9 cellular contexts compared by ENCODE assay signal in the genomic region with DNA sequence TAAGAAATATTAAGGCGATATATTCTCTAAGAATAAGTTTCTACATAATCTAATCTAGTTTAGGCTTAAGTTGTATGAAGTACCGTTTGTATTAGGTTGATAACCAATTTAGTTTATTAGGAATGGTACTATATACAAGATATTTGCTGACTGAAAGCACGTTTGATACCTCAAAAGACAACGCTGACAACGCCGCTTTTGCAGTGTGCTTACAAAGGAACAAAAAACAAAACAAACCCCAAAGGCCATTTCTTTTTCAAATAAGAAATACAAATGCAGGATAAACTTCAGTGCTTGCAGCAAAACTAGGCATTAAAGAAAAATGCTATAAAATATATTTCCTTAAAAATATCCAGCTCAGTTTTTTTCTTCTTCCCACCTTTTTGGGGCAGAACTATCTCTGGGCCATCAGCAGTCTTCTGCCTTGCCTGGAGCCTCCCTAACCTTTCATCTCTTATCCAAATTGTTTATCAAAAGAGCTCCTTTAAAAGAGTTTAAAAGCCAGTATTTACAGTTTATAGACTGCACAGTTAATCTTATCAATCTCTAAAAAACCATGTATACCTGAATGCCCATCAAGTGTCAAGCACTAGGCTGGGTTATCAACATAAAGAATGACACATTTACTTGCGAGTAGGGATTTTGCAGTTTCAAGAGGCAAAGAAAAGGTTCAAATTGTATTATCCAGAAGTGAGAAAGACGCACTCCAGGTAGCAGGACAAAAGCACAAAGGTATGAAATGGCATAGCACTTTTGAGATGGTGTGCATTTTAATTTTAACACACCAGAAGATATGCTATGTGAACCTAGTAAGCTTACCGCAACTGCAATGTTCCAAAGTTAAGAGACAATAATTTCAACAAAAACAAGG. TPM values are rescaled to one million over a fixed set of nuclear protein-coding genes. Genes with fewer than 3 reads are reported as not detected.
DNase-seq lines count a peak whose midpoint lies in the region; ATAC-seq and TF ChIP-seq lines count a peak whose summit lies in the region.
"Had no signal": no experiment of that assay in that cellular context is flagged by ENCODE, and none has a peak within 500 bp of the region (broad histone marks: within the 10 kb centered on the region; RNA-seq: fewer than 3 reads in every experiment).

No MANE protein-coding gene starts in this region.

- H3K4me3 Mint-ChIP-seq in CD8-positive, alpha-beta T cell, result peak overlapping the region; percentile 99
- peak overlapping the region; percentile 98 for H3K4me3 Mint-ChIP-seq in osteocyte (ENCODE audit: unreplicated experiment)

- no peaks in the 10 kb centered on the region for H3K9me2 ChIP-seq in PC-9 (ENCODE audit: insufficient read depth)

- peaks cover 45% of the 10 kb centered on the region for H3K4me1 ChIP-seq in CD8-positive, alpha-beta T cell (ENCODE audit: insufficient read depth, low read length)
- peaks cover 54% of the 10 kb centered on the region for H3K4me1 ChIP-seq in PC-9 (replicated peaks; ENCODE audit: insufficient read depth)

- H3K27me3 ChIP-seq in CD8-positive, alpha-beta T cell (ENCODE audit: insufficient read depth, low read length), result no peaks in the 10 kb centered on the region
- H3K27me3 ChIP-seq in PC-9 (ENCODE audit: insufficient read depth, low read depth), result no peaks in the 10 kb centered on the region

- intact Hi-C loops in CD8-positive, alpha-beta T cell (cut with DNase I, micrococcal nuclease), result loop anchor here (5.0 to 10.0 kb wide), 3 partner anchors 805 to 1277 kb away; partner anchors contain the start of genes ORC5 (in 1 of the 2) and SYPL1 (in 1 of the 2)
- intact Hi-C loops in PC-9 (cut with micrococcal nuclease; ENCODE audit: unreplicated experiment), result loop anchor here (5.0 to 10.0 kb wide), 2 partner anchors 37 to 1765 kb away; no protein-coding TSS in a partner anchor

- peak overlapping the region; percentile 100 for H3K27ac Mint-ChIP-seq in CD8-positive, alpha-beta T cell
- peak overlapping the region; percentile 100 for H3K27ac Mint-ChIP-seq in osteocyte (ENCODE audit: unreplicated experiment)

- peaks cover 10% of the 10 kb centered on the region; the same call in 1 of the 2 replicates for H3F3A ChIP-seq in PC-9 (ENCODE audit: insufficient read depth, low read depth)

- H3K4me2 ChIP-seq in PC-9, result peak overlapping the region; percentile 96

- POLR2A ChIA-PET in CD8-positive, alpha-beta T cell (lab: Charles Lee), result interaction anchor here (0.6 to 10.2 kb wide), 8 partner anchors 8 to 72 kb away, joined by 3 to 194 read pairs (median 4); no protein-coding TSS in a partner anchor
- POLR2A ChIA-PET in PC-9 (lab: Charles Lee; ENCODE audit: unreplicated experiment), result interaction anchor here (0.5 to 0.9 kb wide), 3 partner anchors 9 to 30 kb away, joined by 3 to 6 read pairs (median 3); no protein-coding TSS in a partner anchor

- no peaks in the 10 kb centered on the region for H3K9me3 Mint-ChIP-seq in CD8-positive, alpha-beta T cell
- H3K9me3 Mint-ChIP-seq in osteocyte (ENCODE audit: unreplicated experiment), result no peaks in the 10 kb centered on the region

- peaks cover 53% of the 10 kb centered on the region for H3K4me1 Mint-ChIP-seq in CD8-positive, alpha-beta T cell (ENCODE audit: low read depth)
- H3K4me1 Mint-ChIP-seq in osteocyte (ENCODE audit: unreplicated experiment), result peaks cover 45% of the 10 kb centered on the region

- no peak overlapping the region for H2AFZ ChIP-seq in PC-9

- no peak for DNase-seq in CD8-positive, alpha-beta T cell
- DNase-seq in PC-9 (no peak), epithelial cell of prostate (ENCODE audit: low read depth, low spot score) (no peak), osteocyte (ENCODE audit: extremely low spot score, unreplicated experiment) (no peak), NCI-H187 (lab: John Stamatoyannopoulos, UW) (no peak), NCI-H1105 (lab: John Stamatoyannopoulos, UW) (no peak), H4 (ENCODE audit: low spot score) (no peak)
- DNase-seq: occipital lobe had no signal

- ATAC-seq in CD8-positive, alpha-beta T cell, result no peak
- no peak for ATAC-seq in HG03520 (IDR thresholded peaks at IDR 0.05; ENCODE audit: unreplicated experiment)

- no peaks in the 10 kb centered on the region for H3K9me3 ChIP-seq in CD8-positive, alpha-beta T cell (ENCODE audit: low read length)
- no peaks in the 10 kb centered on the region for H3K9me3 ChIP-seq in PC-9 (ENCODE audit: insufficient read depth, low read depth)

- H3K79me2 ChIP-seq in PC-9 (ENCODE audit: low read depth), result peaks cover 95% of the 10 kb centered on the region

- peak overlapping the region; percentile 19 for H3K27ac ChIP-seq in CD8-positive, alpha-beta T cell (ENCODE audit: low read depth, low read length)
- no peak overlapping the region for H3K27ac ChIP-seq in PC-9
- peak overlapping the region; percentile 99 for H3K27ac ChIP-seq in epithelial cell of prostate

- TF ChIP-seq CTCF in CD8-positive, alpha-beta T cell (IDR thresholded peaks at IDR 0.05), result no peak
- TF ChIP-seq CTCF in PC-9 (conservative IDR thresholded peaks at IDR 0.05) (no peak), osteocyte (IDR thresholded peaks at IDR 0.05) (no peak)

- H3K36me3 Mint-ChIP-seq in CD8-positive, alpha-beta T cell, result peaks cover 67% of the 10 kb centered on the region
- H3K36me3 Mint-ChIP-seq in osteocyte (ENCODE audit: unreplicated experiment), result peaks cover 13% of the 10 kb centered on the region

- peaks cover 73% of the 10 kb centered on the region for H4K20me1 ChIP-seq in PC-9 (ENCODE audit: insufficient read depth)

- peak overlapping the region; percentile 99 for H3K4me3 ChIP-seq in CD8-positive, alpha-beta T cell (ENCODE audit: low read depth, low read length)
- peak overlapping the region; percentile 95; the same call in 1 of the 2 replicates for H3K4me3 ChIP-seq in PC-9

- H3K36me3 ChIP-seq in CD8-positive, alpha-beta T cell (ENCODE audit: insufficient read depth, low read length), result no peaks in the 10 kb centered on the region
- H3K36me3 ChIP-seq in PC-9 (ENCODE audit: low read depth), result peaks cover 11% of the 10 kb centered on the region; the same call in 1 of the 2 replicates

- no peaks in the 10 kb centered on the region for H3K27me3 Mint-ChIP-seq in CD8-positive, alpha-beta T cell (ENCODE audit: low read depth)
- no peaks in the 10 kb centered on the region for H3K27me3 Mint-ChIP-seq in osteocyte (ENCODE audit: unreplicated experiment)

- CTCF ChIA-PET in CD8-positive, alpha-beta T cell (lab: Charles Lee), result interaction anchor here (0.8 to 9.8 kb wide), 5 partner anchors 8 to 109 kb away, joined by 3 to 97 read pairs (median 4); no protein-coding TSS in a partner anchor
- CTCF ChIA-PET in PC-9 (lab: Charles Lee), result interaction anchor here (0.6 kb wide), 2 partner anchors 25 to 37 kb away, joined by 3 to 7 read pairs; no protein-coding TSS in a partner anchor

- no TSS peak for BruUV-seq in PC-9 (replicated peaks; lab: Mats Ljungman, UMichigan)

RNA-seq across cellular contexts. Expression of gene KMT2E, which starts 4.1 kb away (rescaled TPM):
- 100 to 1,000 TPM; 320 TPM for total RNA-seq in CD8-positive, alpha-beta T cell
- total RNA-seq in PC-9 (2021) (58.6 and 68.1 TPM in 2 replicates), osteocyte (72.9 and 75.6 TPM in 2 replicates)
- total RNA-seq in H4 (2014; rRNA removed; shearing (Covaris generic)), result 19.4 and 38.2 TPM in 2 replicates
